In the genomic region with DNA sequence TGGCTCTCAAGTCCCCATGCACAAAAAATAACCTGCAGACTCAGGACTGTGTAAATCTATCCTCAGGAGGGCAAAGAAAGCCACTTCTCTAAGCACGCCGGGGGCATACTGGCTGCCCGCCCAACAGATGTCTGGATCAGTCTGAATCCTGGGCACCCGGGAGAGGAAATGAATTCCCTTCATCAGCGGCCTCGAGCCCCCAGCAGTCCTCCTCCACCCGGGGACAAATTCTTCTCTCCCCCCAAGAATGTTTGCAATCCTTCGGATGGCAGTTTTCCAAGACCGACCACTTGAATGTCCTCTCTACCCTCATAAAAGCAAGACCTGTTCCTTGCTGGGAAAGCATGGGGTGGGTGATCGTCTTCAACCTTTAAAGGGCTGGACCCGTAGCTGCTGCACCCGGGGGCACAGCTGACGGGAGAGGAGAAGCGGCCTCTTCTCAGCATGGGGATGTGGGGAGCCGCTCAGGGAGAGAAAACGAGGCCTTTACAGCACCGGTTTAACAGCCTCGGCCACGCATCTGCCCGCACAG, we compare ENCODE assay signal across 8 cellular contexts. TPM values are rescaled to one million over a fixed set of nuclear protein-coding genes. Genes with fewer than 3 reads are reported as not detected.
DNase-seq lines count a peak whose midpoint lies in the region; ATAC-seq, FAIRE-seq and TF ChIP-seq lines count a peak whose summit lies in the region.

No MANE protein-coding gene starts in this region.

- H3K36me3 ChIP-seq in body of pancreas (replicated peaks in 1 of 2; ENCODE audit: insufficient read depth in 1 of 2, low read depth in 2 of 2), result no peaks in the 10 kb centered on the region

- no peak for DNase-seq in GM12864 (ENCODE audit: low read depth)
- peak; percentile 71 for DNase-seq in HTR-8/SVneo (ENCODE audit: insufficient read length, low spot score)
- no peak for DNase-seq in body of pancreas
- DNase-seq in superior temporal gyrus (ENCODE audit: extremely low spot score), result no peak
- no peak for DNase-seq in GM19238 (ENCODE audit: insufficient read length, low spot score)
- DNase-seq in hippocampal formation (lab: John Stamatoyannopoulos, UW), result no peak

- no peak for ATAC-seq in body of pancreas
- ATAC-seq in HG03159 (IDR thresholded peaks at IDR 0.05; ENCODE audit: unreplicated experiment), result no peak

- H3K27ac ChIP-seq in body of pancreas, result peak overlapping the region in 2 of 4 donors; percentile 18 to 49

- H3K4me1 ChIP-seq in body of pancreas (peaks cover 12% of the 10 kb centered on the region), mononuclear cell (ENCODE audit: insufficient read depth, low read length) (peaks cover 48% of the 10 kb centered on the region)

- no peak for TF ChIP-seq POLR2A in body of pancreas (IDR thresholded peaks at IDR 0.05)

- H3K4me3 ChIP-seq in GM12864 (ENCODE audit: low read depth, low read length), result peak overlapping the region; percentile 69
- H3K4me3 ChIP-seq in body of pancreas, result peak overlapping the region; percentile 38 to 40
- H3K4me3 ChIP-seq in mononuclear cell (ENCODE audit: low read length), result peak overlapping the region; percentile 49

- no peak for TF ChIP-seq CTCF in GM12864 (IDR thresholded peaks at IDR 0.05; ENCODE audit: low read depth, low read length, missing control alignments)
- TF ChIP-seq CTCF in body of pancreas (IDR thresholded peaks at IDR 0.05), result no peak

- FAIRE-seq in HTR-8/SVneo (lab: Jason Lieb, UNC), result no peak

- H3K9me3 ChIP-seq in body of pancreas (no peaks in the 10 kb centered on the region), mononuclear cell (ENCODE audit: low read depth, low read length) (no peaks in the 10 kb centered on the region)

- WGBS in body of pancreas, 2 donors, result 23 to 34% methylated on average over 13 to 20 of the region's 20 CpGs

- intact Hi-C loops in body of pancreas (cut with DNase I), result no loop called here

- no peaks in the 10 kb centered on the region for H3K27me3 ChIP-seq in body of pancreas
- no peaks in the 10 kb centered on the region for H3K27me3 ChIP-seq in mononuclear cell (ENCODE audit: insufficient read depth, low read length)

RNA-seq across cellular contexts. Expression of gene MAP2K3, which starts 9.4 kb away (rescaled TPM):
- total RNA-seq in body of pancreas (10 to 100 TPM; 15.3 to 48.1 TPM), mononuclear cell (57.4 TPM)

RNA-seq across cellular contexts. Expression of gene NATD1, which starts 21.9 kb away (rescaled TPM):
- total RNA-seq in body of pancreas, result 1 to 10 TPM; 2.6 to 7.0 TPM
- total RNA-seq in mononuclear cell, result 3.3 TPM
